In genomic region chr5:3031733-3032378, GRCh38 we compare ENCODE assay signal across 27 cellular contexts.
A peak's percentile ranks its signal among the peaks of the same experiment; 100 is the strongest.
DNase-seq lines count a peak whose midpoint lies in the region; ATAC-seq, FAIRE-seq and TF ChIP-seq lines count a peak whose summit lies in the region.
"Had no signal": no experiment of that assay in that cellular context is flagged by ENCODE, and none has a peak within 500 bp of the region (broad histone marks: within the 10 kb centered on the region; RNA-seq: fewer than 3 reads in every experiment).

No MANE protein-coding gene starts in this region.

- no TSS peak for BruUV-seq in OCI-LY7 (replicated peaks; lab: Mats Ljungman, UMichigan)

- no peak overlapping the region for H2BK5ac ChIP-seq in H1 (ENCODE audit: low read depth, low read length)

- H3K18ac ChIP-seq in H1 (ENCODE audit: extremely low read depth, low read length): no peak overlapping the region

- H3K36me3 ChIP-seq in H1 (ENCODE audit: control insufficient read depth in 2 of 4, insufficient read depth in 4 of 4, low read length in 3 of 4) (no peaks in the 10 kb centered on the region), OCI-LY7 (ENCODE audit: insufficient read depth, low read length) (no peaks in the 10 kb centered on the region), heart left ventricle (no peaks in the 10 kb centered on the region)
- H3K36me3 ChIP-seq: BE2C, BLaER1 had no signal

- no peak overlapping the region for H2BK120ac ChIP-seq in H1 (replicated peaks; ENCODE audit: low read depth, low read length)

- no peak overlapping the region for H4K8ac ChIP-seq in H1 (ENCODE audit: extremely low read depth, insufficient read depth, low read length)

- H3K23ac ChIP-seq in H1 (ENCODE audit: insufficient read length): no peak overlapping the region

- peak overlapping the region; percentile 82 for H4K91ac ChIP-seq in H1 (replicated peaks; ENCODE audit: insufficient read length, low read length)

- no peaks in the 10 kb centered on the region; a peak in 1 of 4 replicates for H3K9me3 ChIP-seq in H1 (ENCODE audit: insufficient read depth in 2 of 2, low read depth in 1 of 2, low read length in 1 of 2)
- no peaks in the 10 kb centered on the region for H3K9me3 ChIP-seq in OCI-LY7 (ENCODE audit: low read length)
- H3K9me3 ChIP-seq in heart left ventricle: peaks cover 0 to 7% (median 0%) of the 10 kb centered on the region in 12 donors
- H3K9me3 ChIP-seq: BLaER1 had no signal

- no peaks in the 10 kb centered on the region for H3K36me3 Mint-ChIP-seq in nephron progenitor cell (ENCODE audit: low read depth)
- H3K36me3 Mint-ChIP-seq in osteocyte (ENCODE audit: unreplicated experiment): no peaks in the 10 kb centered on the region
- no peaks in the 10 kb centered on the region for H3K36me3 Mint-ChIP-seq in activated CD4-positive, alpha-beta T cell treated with anti-CD3 and anti-CD28 coated beads, Interleukin-2, amount 10 ng/mL, durations not matched to agents 24 days and 14 days (ENCODE audit: low read depth)
- H3K36me3 Mint-ChIP-seq: CD14-positive monocyte; CD4-positive, alpha-beta memory T cell; CD4-positive, CD25-positive, alpha-beta regulatory T cell; CD8-positive, alpha-beta memory T cell had no signal

- 0 out of 2 replicates have a peak overlapping the region, but pooled peaks have one; percentile 40 for H2BK15ac ChIP-seq in H1 (ENCODE audit: low read length)

- H2BK12ac ChIP-seq in H1 (ENCODE audit: low read depth, low read length): no peak overlapping the region

- no peak overlapping the region for H3K4me3 ChIP-seq in H1 (ENCODE audit: extremely low read depth in 1 of 4, insufficient read depth in 2 of 4, low read depth in 3 of 4, low read length in 4 of 4)
- no peak overlapping the region for H3K4me3 ChIP-seq in OCI-LY7 (ENCODE audit: low read depth, low read length, poor library complexity, severe bottlenecking)
- no peak overlapping the region for H3K4me3 ChIP-seq in heart left ventricle
- H3K4me3 ChIP-seq: BLaER1, GM12878 had no signal

- H3K4me1 ChIP-seq in H1 (replicated peaks in 1 of 4; ENCODE audit: control insufficient read depth in 3 of 4, insufficient read depth in 4 of 4, low read length in 3 of 4): peaks cover 0 to 6% (median 0%) of the 10 kb centered on the region in 4 experiments; a peak in 1 of 7 replicates
- no peaks in the 10 kb centered on the region for H3K4me1 ChIP-seq in OCI-LY7 (ENCODE audit: insufficient read depth, low read length, poor library complexity, severe bottlenecking)
- H3K4me1 ChIP-seq in heart left ventricle: no peaks in the 10 kb centered on the region
- H3K4me1 ChIP-seq: BE2C, BLaER1 had no signal

- H3K9me3 Mint-ChIP-seq in nephron progenitor cell (no peaks in the 10 kb centered on the region), osteocyte (ENCODE audit: unreplicated experiment) (peaks cover 32% of the 10 kb centered on the region)
- H3K9me3 Mint-ChIP-seq in activated CD4-positive, alpha-beta T cell treated with anti-CD3 and anti-CD28 coated beads, Interleukin-2, amount 10 ng/mL, durations not matched to agents 24 days and 14 days: peaks cover 9% of the 10 kb centered on the region

- no peaks in the 10 kb centered on the region for H3K9me2 ChIP-seq in OCI-LY7 (ENCODE audit: insufficient read depth, low read length)

- H3K79me1 ChIP-seq in H1 (ENCODE audit: low read depth, low read length): no peaks in the 10 kb centered on the region

- no peak overlapping the region for H3K9ac ChIP-seq in H1 (replicated peaks in 1 of 4; ENCODE audit: extremely low read depth in 1 of 4, low read depth in 3 of 4, low read length in 3 of 4)
- H3K9ac ChIP-seq: BLaER1 had no signal

- no peak for TF ChIP-seq EP300 in H1 (IDR thresholded peaks at IDR 0.05; ENCODE audit: borderline replicate concordance in 1 of 2, low read depth in 2 of 2, low read length in 2 of 2)

- H3K79me2 ChIP-seq in H1 (ENCODE audit: control insufficient read depth in 1 of 2, insufficient read depth in 2 of 2, low read length in 2 of 2) (no peaks in the 10 kb centered on the region), OCI-LY7 (ENCODE audit: insufficient read depth, low read depth, low read length) (no peaks in the 10 kb centered on the region)

- H3K27ac Mint-ChIP-seq in nephron progenitor cell (peak overlapping the region; percentile 82), osteocyte (ENCODE audit: unreplicated experiment) (no peak overlapping the region)
- no peak overlapping the region for H3K27ac Mint-ChIP-seq in activated CD4-positive, alpha-beta T cell treated with anti-CD3 and anti-CD28 coated beads, Interleukin-2, amount 10 ng/mL, durations not matched to agents 24 days and 14 days
- H3K27ac Mint-ChIP-seq: CD14-positive monocyte; CD4-positive, alpha-beta memory T cell; CD4-positive, CD25-positive, alpha-beta regulatory T cell; CD8-positive, alpha-beta memory T cell had no signal

- H3K4me2 ChIP-seq in H1 (ENCODE audit: insufficient read depth in 1 of 2, low read depth in 2 of 2, low read length in 2 of 2) (no peak overlapping the region), OCI-LY7 (ENCODE audit: low read length) (no peak overlapping the region)
- H3K4me2 ChIP-seq: BLaER1 had no signal

- POLR2A ChIA-PET in H1 (lab: Charles Lee; ENCODE audit: partially characterized antibody) (no interaction called here), OCI-LY7 (lab: Charles Lee) (no interaction called here)

- H2AK5ac ChIP-seq in H1 (ENCODE audit: low read depth, low read length): no peak overlapping the region

- WGBS in H1 (ENCODE audit: extremely low coverage in 1 of 2, insufficient coverage in 1 of 2, insufficient read length in 1 of 2, insufficient replicate concordance in 2 of 2, low coverage in 1 of 2, low lambda C conversion rate in 2 of 2, missing lambda C conversion rate in 1 of 2), 2 experiments: 89% methylated on average over 16 of the region's 16 CpGs; no CpG with 5 or more reads in 1 of the 2 experiments
- 86 to 92% (median 89%) methylated on average over 14 to 16 of the region's 16 CpGs for WGBS in heart left ventricle, 4 donors

- no peak overlapping the region for H3K56ac ChIP-seq in H1 (replicated peaks; ENCODE audit: insufficient read length, low read depth, low read length)

- no peak for TF ChIP-seq RAD21 in H1 (IDR thresholded peaks at IDR 0.05 in 1 of 2, conservative IDR thresholded peaks at IDR 0.05 in 1 of 2; ENCODE audit: low read depth in 2 of 2, low read length in 2 of 2)

- H3K27me3 ChIP-seq in H1 (replicated peaks in 1 of 4; ENCODE audit: control insufficient read depth in 3 of 4, extremely low read depth in 1 of 4, insufficient read depth in 3 of 4, low read length in 3 of 4) (peaks cover 0 to 3% (median 0%) of the 10 kb centered on the region in 4 experiments; a peak in 1 of 7 replicates), heart left ventricle (no peaks in the 10 kb centered on the region)
- H3K27me3 ChIP-seq: BE2C, BLaER1 had no signal

- H3K14ac ChIP-seq in H1 (ENCODE audit: insufficient read length): no peak overlapping the region

- H3K23me2 ChIP-seq in H1 (ENCODE audit: low read depth, low read length): peaks cover 2% of the 10 kb centered on the region; the same call in 1 of the 2 replicates

- no peak for ATAC-seq in heart left ventricle
- no peak for ATAC-seq in GM21423 (IDR thresholded peaks at IDR 0.05; ENCODE audit: unreplicated experiment)
- ATAC-seq: GM12878 had no signal

- intact Hi-C loops in OCI-LY7 (cut with micrococcal nuclease; ENCODE audit: unreplicated experiment) (no loop called here), heart left ventricle (cut with DNase I) (no loop called here)
- intact Hi-C loops in activated CD4-positive, alpha-beta T cell treated with anti-CD3 and anti-CD28 coated beads, Interleukin-2, amount 10 ng/mL, durations not matched to agents 24 days and 14 days (cut with micrococcal nuclease): no loop called here

- H3K27me3 Mint-ChIP-seq in nephron progenitor cell (ENCODE audit: low read depth, poor library complexity) (peaks cover 19% of the 10 kb centered on the region), osteocyte (ENCODE audit: unreplicated experiment) (no peaks in the 10 kb centered on the region)
- no peaks in the 10 kb centered on the region for H3K27me3 Mint-ChIP-seq in activated CD4-positive, alpha-beta T cell treated with anti-CD3 and anti-CD28 coated beads, Interleukin-2, amount 10 ng/mL, durations not matched to agents 24 days and 14 days
- H3K27me3 Mint-ChIP-seq: CD4-positive, alpha-beta memory T cell; CD4-positive, CD25-positive, alpha-beta regulatory T cell had no signal

- H3K27ac ChIP-seq in H1 (ENCODE audit: low read depth, low read length) (no peak overlapping the region), OCI-LY7 (ENCODE audit: low read depth, low read length, poor library complexity, severe bottlenecking) (no peak overlapping the region), heart left ventricle (no peak overlapping the region)
- H3K27ac ChIP-seq: BLaER1 had no signal

- TF ChIP-seq CTCF in H1 (IDR thresholded peaks at IDR 0.05; ENCODE audit: control extremely low read depth in 1 of 3, insufficient read depth in 1 of 3, low read depth in 1 of 3, low read length in 3 of 3) (no peak), nephron progenitor cell (IDR thresholded peaks at IDR 0.05) (no peak), osteocyte (IDR thresholded peaks at IDR 0.05) (no peak), OCI-LY7 (conservative IDR thresholded peaks at IDR 0.05; ENCODE audit: low read length) (no peak), heart left ventricle (IDR thresholded peaks at IDR 0.05) (no peak)

- H4K5ac ChIP-seq in H1 (ENCODE audit: insufficient read length, low read depth, low read length): no peak overlapping the region

- H3K4me1 Mint-ChIP-seq in nephron progenitor cell (peaks cover 47% of the 10 kb centered on the region), osteocyte (ENCODE audit: unreplicated experiment) (no peaks in the 10 kb centered on the region)
- H3K4me1 Mint-ChIP-seq in activated CD4-positive, alpha-beta T cell treated with anti-CD3 and anti-CD28 coated beads, Interleukin-2, amount 10 ng/mL, durations not matched to agents 24 days and 14 days: no peaks in the 10 kb centered on the region
- H3K4me1 Mint-ChIP-seq: CD14-positive monocyte; CD4-positive, alpha-beta memory T cell; CD4-positive, CD25-positive, alpha-beta regulatory T cell; CD8-positive, alpha-beta memory T cell had no signal

- H2BK20ac ChIP-seq in H1 (ENCODE audit: low read length): no peak overlapping the region

- H3K4ac ChIP-seq in H1 (replicated peaks; ENCODE audit: insufficient read length, low read depth, low read length): no peak overlapping the region

- H2AFZ ChIP-seq in H1 (ENCODE audit: low read length): no peak overlapping the region
- H2AFZ ChIP-seq in OCI-LY7 (ENCODE audit: low read length): no peak overlapping the region

- FAIRE-seq in H1 (lab: Jason Lieb, UNC): no peak
- FAIRE-seq: A204.1, GM12878, GM12892, GM18507 had no signal

- CTCF ChIA-PET in H1 (lab: Charles Lee; ENCODE audit: partially characterized antibody) (no interaction called here), OCI-LY7 (lab: Charles Lee; ENCODE audit: unreplicated experiment) (no interaction called here)

- TF ChIP-seq POLR2A in H1 (IDR thresholded peaks at IDR 0.05; ENCODE audit: control extremely low read depth in 1 of 2, low read depth in 2 of 2, low read length in 2 of 2) (no peak), heart left ventricle (IDR thresholded peaks at IDR 0.05) (no peak)

- no peak overlapping the region for H3K4me3 Mint-ChIP-seq in nephron progenitor cell
- H3K4me3 Mint-ChIP-seq in osteocyte (ENCODE audit: unreplicated experiment): no peak overlapping the region
- no peak overlapping the region for H3K4me3 Mint-ChIP-seq in activated CD4-positive, alpha-beta T cell treated with anti-CD3 and anti-CD28 coated beads, Interleukin-2, amount 10 ng/mL, durations not matched to agents 24 days and 14 days
- H3K4me3 Mint-ChIP-seq: CD14-positive monocyte; CD4-positive, alpha-beta memory T cell; CD4-positive, CD25-positive, alpha-beta regulatory T cell; CD8-positive, alpha-beta memory T cell had no signal

- DNase-seq in H1 (ENCODE audit: low read depth in 1 of 2, low spot score in 2 of 2) (no peak), nephron progenitor cell (no peak), osteocyte (ENCODE audit: extremely low spot score, unreplicated experiment) (peak; percentile 74), OCI-LY7 (ENCODE audit: low spot score) (no peak), heart left ventricle (no peak)
- DNase-seq in activated CD4-positive, alpha-beta T cell treated with anti-CD3 and anti-CD28 coated beads, Interleukin-2, amount 10 ng/mL, durations not matched to agents 24 days and 14 days: no peak
- DNase-seq: 8988T; ACHN; BE2C; C1 segment of cervical spinal cord; CD4-positive, alpha-beta memory T cell; CD4-positive, CD25-positive, alpha-beta regulatory T cell; CD8-positive, alpha-beta memory T cell; COR-L47; DMS 273 treated with DMSO at 0.1 percent for 48 hours; DMS153; DMS53; DMS79; EL; GDM1 had no signal

- H4K20me1 ChIP-seq in H1 (replicated peaks in 1 of 2; ENCODE audit: control insufficient read depth in 1 of 2, insufficient read depth in 2 of 2, low read length in 2 of 2) (peaks cover 0 to 3% of the 10 kb centered on the region in 2 experiments), OCI-LY7 (ENCODE audit: insufficient read depth, low read length) (no peaks in the 10 kb centered on the region)
- H4K20me1 ChIP-seq: BLaER1 had no signal
